Comparison of ENCODE assay signal across 9 cellular contexts in the genomic region with DNA sequence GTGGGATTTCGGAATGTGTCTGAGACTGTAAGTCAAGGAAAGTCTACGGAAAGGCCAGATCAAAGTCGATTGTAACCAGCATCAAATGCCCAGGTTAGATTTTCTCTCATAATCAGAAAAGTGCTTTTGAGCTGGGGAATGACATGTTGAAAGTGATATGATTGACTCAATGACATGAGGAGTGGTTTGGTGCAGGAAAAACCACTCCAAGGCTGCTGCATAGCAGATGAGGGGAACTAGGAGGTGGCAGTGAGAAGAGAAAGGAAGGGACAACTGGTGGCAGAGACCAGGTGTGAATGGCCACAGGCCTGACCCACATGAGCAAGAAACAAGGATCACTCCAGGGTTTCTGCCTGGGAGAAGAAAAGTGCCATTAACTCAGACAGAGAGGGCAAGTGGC. TPM values are rescaled to one million over a fixed set of nuclear protein-coding genes. Genes with fewer than 3 reads are reported as not detected.
DNase-seq lines count a peak whose midpoint lies in the region; TF ChIP-seq lines count a peak whose summit lies in the region.
"Had no signal": no experiment of that assay in that cellular context is flagged by ENCODE, and none has a peak within 500 bp of the region (broad histone marks: within the 10 kb centered on the region; RNA-seq: fewer than 3 reads in every experiment).

No MANE protein-coding gene starts in this region.

- H3K4me1 ChIP-seq in Caco-2 (peaks cover 32% of the 10 kb centered on the region), PC-9 (replicated peaks; ENCODE audit: insufficient read depth) (peaks cover 43% of the 10 kb centered on the region), osteoblast (ENCODE audit: insufficient read depth, low read length) (peaks cover 10% of the 10 kb centered on the region)

- H3K4me3 ChIP-seq in Caco-2 (ENCODE audit: low read depth, low read length) (peak overlapping the region; percentile 96), PC-9 (peak overlapping the region; percentile 96), osteoblast (ENCODE audit: insufficient read depth, low read length) (peak overlapping the region; percentile 98)

- H3K36me3 ChIP-seq in Caco-2 (ENCODE audit: control insufficient read depth, insufficient read depth, low read length) (no peaks in the 10 kb centered on the region), PC-9 (ENCODE audit: low read depth) (peaks cover 4% of the 10 kb centered on the region; the same call in 1 of the 2 replicates), osteoblast (ENCODE audit: insufficient read depth, low read length) (no peaks in the 10 kb centered on the region)

- H2AFZ ChIP-seq in PC-9, result peak overlapping the region; percentile 97
- peak overlapping the region; percentile 94 for H2AFZ ChIP-seq in osteoblast (ENCODE audit: low read length)

- H3K79me2 ChIP-seq in PC-9 (ENCODE audit: low read depth) (peaks cover 58% of the 10 kb centered on the region), osteoblast (ENCODE audit: insufficient read depth, low read length) (peaks cover 62% of the 10 kb centered on the region)

- CTCF ChIA-PET in Caco-2 (lab: Charles Lee) (interaction anchor here (0.6 kb wide), 1 partner anchor 12 kb away, joined by 7 read pairs; no protein-coding TSS in a partner anchor), PC-9 (lab: Charles Lee) (no interaction called here)

- H4K20me1 ChIP-seq in PC-9 (ENCODE audit: insufficient read depth) (peaks cover 6% of the 10 kb centered on the region; the same call in 1 of the 2 replicates), osteoblast (ENCODE audit: insufficient read depth, low read length) (peaks cover 40% of the 10 kb centered on the region)

- TF ChIP-seq CTCF in Caco-2 (IDR thresholded peaks at IDR 0.05; ENCODE audit: insufficient read depth in 1 of 2, low read depth in 1 of 2, low read length in 1 of 2, severe bottlenecking in 1 of 2, unreplicated experiment in 1 of 2), result no peak
- no peak for TF ChIP-seq CTCF in PC-9 (conservative IDR thresholded peaks at IDR 0.05)
- no peak for TF ChIP-seq CTCF in osteoblast (IDR thresholded peaks at IDR 0.05; ENCODE audit: extremely low read depth, low read depth, low read length)
- TF ChIP-seq CTCF in GM10266 (IDR thresholded peaks at IDR 0.05; ENCODE audit: control insufficient read depth, insufficient read depth, low read depth, missing control alignments), result no peak

- H3K9me3 ChIP-seq in Caco-2, result no peaks in the 10 kb centered on the region
- H3K9me3 ChIP-seq in PC-9 (ENCODE audit: insufficient read depth, low read depth), result no peaks in the 10 kb centered on the region
- no peaks in the 10 kb centered on the region for H3K9me3 ChIP-seq in osteoblast (ENCODE audit: low read depth, low read length)

- H3K27me3 Mint-ChIP-seq in Caco-2 (ENCODE audit: insufficient read depth, unreplicated experiment), result no peaks in the 10 kb centered on the region

- peaks cover 18% of the 10 kb centered on the region for H3K4me1 Mint-ChIP-seq in Caco-2 (ENCODE audit: low read depth, unreplicated experiment)

- H3K27me3 ChIP-seq in Caco-2 (replicated peaks; ENCODE audit: control insufficient read depth, insufficient read depth, low read length), result no peaks in the 10 kb centered on the region
- H3K27me3 ChIP-seq in PC-9 (ENCODE audit: insufficient read depth, low read depth), result no peaks in the 10 kb centered on the region
- no peaks in the 10 kb centered on the region for H3K27me3 ChIP-seq in osteoblast (ENCODE audit: insufficient read depth, low read length)

- no peaks in the 10 kb centered on the region for H3K9me2 ChIP-seq in PC-9 (ENCODE audit: insufficient read depth)

- POLR2A ChIA-PET in Caco-2 (lab: Charles Lee), result no interaction called here
- POLR2A ChIA-PET in PC-9 (lab: Charles Lee; ENCODE audit: unreplicated experiment), result interaction anchor here (1.0 kb wide), 1 partner anchor 21 kb away, joined by 3 read pairs; a partner anchor contains a TSS

- peak overlapping the region; percentile 79 for H3K27ac Mint-ChIP-seq in Caco-2 (ENCODE audit: unreplicated experiment)

- H3K4me2 ChIP-seq in PC-9 (peak overlapping the region; percentile 89), osteoblast (ENCODE audit: insufficient read depth, low read length) (peak overlapping the region; percentile 87)

- peak overlapping the region; percentile 86 for H3K4me3 Mint-ChIP-seq in Caco-2 (ENCODE audit: unreplicated experiment)

- no peaks in the 10 kb centered on the region for H3K9me3 Mint-ChIP-seq in Caco-2 (ENCODE audit: unreplicated experiment)

- intact Hi-C loops in Caco-2 (cut with micrococcal nuclease; ENCODE audit: unreplicated experiment) (no loop called here), PC-9 (cut with micrococcal nuclease; ENCODE audit: unreplicated experiment) (no loop called here)

- H3F3A ChIP-seq in PC-9 (ENCODE audit: insufficient read depth, low read depth), result peaks cover under 1% of the 10 kb centered on the region

- H3K27ac ChIP-seq in PC-9 (peak overlapping the region; percentile 40; the same call in 1 of the 2 replicates), epithelial cell of prostate (peak overlapping the region; percentile 79), osteoblast (ENCODE audit: low read depth, low read length) (peak overlapping the region; percentile 86)

- BruUV-seq in Caco-2 (replicated peaks; lab: Mats Ljungman, UMichigan) (TSS peak; percentile 51), PC-9 (replicated peaks; lab: Mats Ljungman, UMichigan) (no TSS peak)

- H3K36me3 Mint-ChIP-seq in Caco-2 (ENCODE audit: insufficient read depth, unreplicated experiment), result peaks cover 10% of the 10 kb centered on the region

- DNase-seq in Caco-2 (no peak), PC-9 (no peak), epithelial cell of prostate (ENCODE audit: low read depth, low spot score) (no peak), osteoblast (ENCODE audit: insufficient read length, low spot score, missing footprints) (no peak), GM10266 (ENCODE audit: extremely low spot score) (no peak), DMS 273 (lab: John Stamatoyannopoulos, UW; ENCODE audit: unreplicated experiment) (no peak), NCI-H1105 treated with DMSO at 0.1 percent for 48 hours (lab: John Stamatoyannopoulos, UW) (no peak)
- no peak for DNase-seq in stimulated activated CD4-positive, alpha-beta T cell treated with anti-CD3 and anti-CD28 coated beads, Interleukin-12 subunit alpha, Interleukin-12 subunit beta, amount 100 ng/mL, for 4 hours
- DNase-seq: activated CD8-positive, alpha-beta memory T cell treated with anti-CD3 and anti-CD28 coated beads, Interleukin-2, amount 50 U/mL, for 4 hours had no signal

RNA-seq across cellular contexts. Expression of a gene that starts 0.8 kb away (rescaled TPM):
- total RNA-seq in Caco-2 (2022) (44.1 and 45.7 TPM in 2 replicates), PC-9 (2021) (28.0 and 39.1 TPM in 2 replicates), osteoblast (82.8 and 83.6 TPM in 2 replicates)

RNA-seq across cellular contexts. Expression of a gene that starts 20.9 kb away (rescaled TPM):
- total RNA-seq in Caco-2 (2022) (38.4 and 39.9 TPM in 2 replicates), PC-9 (2021) (43.6 and 48.8 TPM in 2 replicates), osteoblast (2.2 and 2.9 TPM in 2 replicates)
